17 cellular contexts compared by ENCODE assay signal in genomic region chr22:29788339-29789279, GRCh38. TPM values are rescaled to one million over a fixed set of nuclear protein-coding genes. Genes with fewer than 3 reads are reported as not detected.
DNase-seq lines count a peak whose midpoint lies in the region; FAIRE-seq and TF ChIP-seq lines count a peak whose summit lies in the region.
"Had no signal": no experiment of that assay in that cellular context is flagged by ENCODE, and none has a peak within 500 bp of the region (broad histone marks: within the 10 kb centered on the region; RNA-seq: fewer than 3 reads in every experiment).

No MANE protein-coding gene starts in this region.

- no peaks in the 10 kb centered on the region for H3F3A ChIP-seq in neural progenitor cell (ENCODE audit: low read depth)

- no peaks in the 10 kb centered on the region for H3K9me3 Mint-ChIP-seq in Calu3 (ENCODE audit: low read depth, unreplicated experiment)
- H3K9me3 Mint-ChIP-seq in astrocyte (ENCODE audit: unreplicated experiment): no peaks in the 10 kb centered on the region
- no peaks in the 10 kb centered on the region for H3K9me3 Mint-ChIP-seq in neural progenitor cell

- H3K4me1 Mint-ChIP-seq in Calu3 (ENCODE audit: low read depth, unreplicated experiment): peaks cover 18% of the 10 kb centered on the region
- H3K4me1 Mint-ChIP-seq in astrocyte (ENCODE audit: low read depth, unreplicated experiment): peaks cover 2% of the 10 kb centered on the region
- peaks cover 13% of the 10 kb centered on the region for H3K4me1 Mint-ChIP-seq in neural progenitor cell
- H3K4me1 Mint-ChIP-seq: CD14-positive monocyte had no signal

- TSS peak; percentile 71 for BruUV-seq in Calu3 (replicated peaks; lab: Mats Ljungman, UMichigan)

- H3K36me3 ChIP-seq in astrocyte (ENCODE audit: insufficient read depth, low read length) (peaks cover 21% of the 10 kb centered on the region), neural progenitor cell (no peaks in the 10 kb centered on the region)

- no peak overlapping the region for H3K4me2 ChIP-seq in astrocyte (ENCODE audit: low read length)
- H3K4me2 ChIP-seq in neural progenitor cell: no peak overlapping the region

- H3K4me3 ChIP-seq in astrocyte (ENCODE audit: insufficient read depth, low read depth, low read length) (no peak overlapping the region), neural progenitor cell (no peak overlapping the region)

- H3K9ac ChIP-seq in astrocyte (ENCODE audit: low read length) (no peak overlapping the region), neural progenitor cell (no peak overlapping the region)

- H3K79me2 ChIP-seq in astrocyte (ENCODE audit: insufficient read depth, low read length): no peaks in the 10 kb centered on the region
- no peaks in the 10 kb centered on the region for H3K79me2 ChIP-seq in neural progenitor cell (ENCODE audit: low read depth)

- no peak overlapping the region for H3K27ac Mint-ChIP-seq in Calu3 (ENCODE audit: unreplicated experiment)
- peak overlapping the region; percentile 11 for H3K27ac Mint-ChIP-seq in astrocyte (ENCODE audit: unreplicated experiment)
- H3K27ac Mint-ChIP-seq in neural progenitor cell: peak overlapping the region; percentile 10

- no peak for FAIRE-seq in astrocyte (lab: Jason Lieb, UNC)
- FAIRE-seq: GM19239, H54 had no signal

- H3K4me3 Mint-ChIP-seq in Calu3 (ENCODE audit: low read depth, unreplicated experiment): no peak overlapping the region
- no peak overlapping the region for H3K4me3 Mint-ChIP-seq in astrocyte (ENCODE audit: unreplicated experiment)
- no peak overlapping the region for H3K4me3 Mint-ChIP-seq in neural progenitor cell

- DNase-seq in Calu3: no peak
- DNase-seq in Kasumi-1 (lab: John Stamatoyannopoulos, UW): peak; percentile 44 to 57
- DNase-seq in astrocyte (ENCODE audit: low read depth): no peak
- DNase-seq in neural progenitor cell (ENCODE audit: low spot score): no peak
- DNase-seq in NOMO-1 treated with dmso at 0.1 percent for 144 hours (lab: John Stamatoyannopoulos, UW; ENCODE audit: unreplicated experiment): no peak
- no peak for DNase-seq in UCSD-AML1 (lab: John Stamatoyannopoulos, UW; ENCODE audit: unreplicated experiment)
- no peak for DNase-seq in KBM-7
- DNase-seq: Caco-2, DMS53, NCI-H1417 treated with DMSO at 0.1 percent for 48 hours, NCI-H2029, NCI-H2171 treated with DMSO at 0.1 percent for 48 hours, NCI-H748 treated with DMSO at 0.1 percent for 48 hours, PC-3 had no signal

- peaks cover 36% of the 10 kb centered on the region for H3K36me3 Mint-ChIP-seq in Calu3 (ENCODE audit: insufficient read depth, unreplicated experiment)
- peaks cover 24% of the 10 kb centered on the region for H3K36me3 Mint-ChIP-seq in astrocyte (ENCODE audit: low read depth, unreplicated experiment)
- H3K36me3 Mint-ChIP-seq in neural progenitor cell: peaks cover 13% of the 10 kb centered on the region

- TF ChIP-seq CTCF in Calu3 (IDR thresholded peaks at IDR 0.05; ENCODE audit: unreplicated experiment): no peak
- no peak for TF ChIP-seq CTCF in astrocyte (IDR thresholded peaks at IDR 0.05; ENCODE audit: insufficient read depth, low read depth, low read length)
- no peak for TF ChIP-seq CTCF in neural progenitor cell (IDR thresholded peaks at IDR 0.05)

- CTCF ChIA-PET in Calu3 (lab: Charles Lee): no interaction called here

- H3K27me3 ChIP-seq in astrocyte (ENCODE audit: insufficient read depth, low read length) (no peaks in the 10 kb centered on the region), neural progenitor cell (no peaks in the 10 kb centered on the region)

- intact Hi-C loops in Calu3 (cut with micrococcal nuclease; ENCODE audit: unreplicated experiment): no loop called here

- no peak overlapping the region for H3K27ac ChIP-seq in astrocyte (ENCODE audit: low read depth, low read length)
- no peak overlapping the region for H3K27ac ChIP-seq in neural progenitor cell

- no peaks in the 10 kb centered on the region for H3K4me1 ChIP-seq in astrocyte (ENCODE audit: insufficient read depth, low read length)
- H3K4me1 ChIP-seq in neural progenitor cell: no peaks in the 10 kb centered on the region
- H3K4me1 ChIP-seq: Caco-2 had no signal

- H4K20me1 ChIP-seq in astrocyte (ENCODE audit: insufficient read depth, low read length): no peaks in the 10 kb centered on the region
- H4K20me1 ChIP-seq in neural progenitor cell (ENCODE audit: low read depth): no peaks in the 10 kb centered on the region

- H3K27me3 Mint-ChIP-seq in Calu3 (ENCODE audit: unreplicated experiment): no peaks in the 10 kb centered on the region
- H3K27me3 Mint-ChIP-seq in astrocyte (ENCODE audit: low read depth, unreplicated experiment): no peaks in the 10 kb centered on the region
- no peaks in the 10 kb centered on the region for H3K27me3 Mint-ChIP-seq in neural progenitor cell (ENCODE audit: insufficient read depth, low read depth)

- H3K9me3 ChIP-seq in astrocyte (ENCODE audit: insufficient read depth, low read depth, low read length): no peaks in the 10 kb centered on the region
- H3K9me3 ChIP-seq in neural progenitor cell (ENCODE audit: low read depth): no peaks in the 10 kb centered on the region
- H3K9me3 ChIP-seq: Caco-2 had no signal

- H2AFZ ChIP-seq in astrocyte (ENCODE audit: low read depth, low read length) (no peak overlapping the region), neural progenitor cell (replicated peaks) (no peak overlapping the region)

- in situ Hi-C loops in KBM-7 (cut with MboI; ENCODE audit: low pct_unique_long_range_greater_than_20kb, low sequenced_read_pairs): no loop called here

RNA-seq across cellular contexts. Expression of gene UQCR10, which starts 21.4 kb away (rescaled TPM):
- total RNA-seq in Calu3 (2022): 113 and 120 TPM in 2 replicates
- 110 and 112 TPM in 2 replicates for total RNA-seq in astrocyte
- total RNA-seq in neural progenitor cell (ENCODE audit: low replicate concordance): 48.7 and 57.5 TPM in 2 replicates

RNA-seq across cellular contexts. Expression of gene ZMAT5, which starts 21.8 kb away (rescaled TPM):
- total RNA-seq in Calu3 (2022): 20.5 and 21.0 TPM in 2 replicates
- 24.4 and 24.8 TPM in 2 replicates for total RNA-seq in astrocyte
- total RNA-seq in neural progenitor cell (ENCODE audit: low replicate concordance): 20.8 and 26.7 TPM in 2 replicates

RNA-seq across cellular contexts. Expression of gene ASCC2, which starts 49.5 kb away (rescaled TPM):
- total RNA-seq in Calu3 (2022): 62.6 and 73.4 TPM in 2 replicates
- total RNA-seq in astrocyte: 69.5 and 71.2 TPM in 2 replicates
- total RNA-seq in neural progenitor cell (ENCODE audit: low replicate concordance): 16.1 and 17.3 TPM in 2 replicates

Comparison
In these comparisons a context has a peak if more than half of its experiments do, and no peak if none do; other contexts are left out.
1. DNase-seq: peak in Kasumi-1 (2 of 2); none in Calu3 (single experiment), astrocyte (single experiment), neural progenitor cell (single experiment), NOMO-1 treated with dmso at 0.1 percent for 144 hours (single experiment), UCSD-AML1 (single experiment) and KBM-7 (single experiment).